11 cellular contexts compared by ENCODE assay signal in genomic region chr4:23368081-23368697, GRCh38.
DNase-seq lines count a peak whose midpoint lies in the region; ATAC-seq and TF ChIP-seq lines count a peak whose summit lies in the region.
"Had no signal": no experiment of that assay in that cellular context is flagged by ENCODE, and none has a peak within 500 bp of the region (broad histone marks: within the 10 kb centered on the region; RNA-seq: fewer than 3 reads in every experiment).

No MANE protein-coding gene starts in this region.

- H3K27me3 ChIP-seq in DND-41 (ENCODE audit: insufficient read depth, low read length, poor library complexity) = no peaks in the 10 kb centered on the region
- H3K27me3 ChIP-seq: vagina had no signal

- H3K4me3 ChIP-seq in DND-41 (ENCODE audit: low read depth in 1 of 2, low read length in 2 of 2) (no peak overlapping the region), LNCaP clone FGC (ENCODE audit: low read depth, low read length) (no peak overlapping the region), mucosa of descending colon (no peak overlapping the region)
- H3K4me3 ChIP-seq: vagina had no signal

- H3K27ac Mint-ChIP-seq in activated naive CD8-positive, alpha-beta T cell treated with anti-CD3 and anti-CD28 coated beads for 36 hours = no peak overlapping the region

- no peaks in the 10 kb centered on the region for H3K27me3 Mint-ChIP-seq in activated naive CD8-positive, alpha-beta T cell treated with anti-CD3 and anti-CD28 coated beads for 36 hours

- H3K36me3 ChIP-seq in DND-41 (ENCODE audit: insufficient read depth, low read length) = no peaks in the 10 kb centered on the region
- H3K36me3 ChIP-seq in mucosa of descending colon (ENCODE audit: low read depth) = no peaks in the 10 kb centered on the region
- H3K36me3 ChIP-seq: vagina had no signal

- no peaks in the 10 kb centered on the region for H4K20me1 ChIP-seq in DND-41 (ENCODE audit: insufficient read depth, low read length)

- H3K4me1 Mint-ChIP-seq in activated naive CD8-positive, alpha-beta T cell treated with anti-CD3 and anti-CD28 coated beads for 36 hours = no peaks in the 10 kb centered on the region

- no peak for ATAC-seq in DND-41 (ENCODE audit: insufficient read depth, low read depth)
- peak; percentile 89 for ATAC-seq in mucosa of descending colon

- no peaks in the 10 kb centered on the region for H3K9me3 ChIP-seq in DND-41 (ENCODE audit: insufficient read depth, low read length, severe bottlenecking)
- H3K9me3 ChIP-seq in mucosa of descending colon = no peaks in the 10 kb centered on the region
- H3K9me3 ChIP-seq: vagina had no signal

- H3K4me3 Mint-ChIP-seq in activated naive CD8-positive, alpha-beta T cell treated with anti-CD3 and anti-CD28 coated beads for 36 hours = no peak overlapping the region

- no peaks in the 10 kb centered on the region for H3K36me3 Mint-ChIP-seq in activated naive CD8-positive, alpha-beta T cell treated with anti-CD3 and anti-CD28 coated beads for 36 hours

- no peaks in the 10 kb centered on the region for H3K79me2 ChIP-seq in DND-41 (ENCODE audit: insufficient read depth, low read length)

- H3K4me1 ChIP-seq in DND-41 (ENCODE audit: insufficient read depth, low read length) (no peaks in the 10 kb centered on the region), mucosa of descending colon (ENCODE audit: low read depth) (no peaks in the 10 kb centered on the region)
- H3K4me1 ChIP-seq: vagina had no signal

- H3K27ac ChIP-seq in DND-41 (ENCODE audit: low read length) = no peak overlapping the region
- H3K27ac ChIP-seq: vagina had no signal

- no peak overlapping the region for H2AFZ ChIP-seq in DND-41 (ENCODE audit: low read depth, low read length)

- TF ChIP-seq CTCF in DND-41 (IDR thresholded peaks at IDR 0.05; ENCODE audit: borderline replicate concordance, extremely low read depth, low read length, poor library complexity, severe bottlenecking) = peak; percentile 24
- peak; percentile 41 for TF ChIP-seq CTCF in LNCaP clone FGC (IDR thresholded peaks at IDR 0.05; ENCODE audit: control insufficient read depth, extremely low read depth, insufficient read depth)
- no peak for TF ChIP-seq CTCF in mucosa of descending colon (IDR thresholded peaks at IDR 0.05)

- no peak overlapping the region for H3K9ac ChIP-seq in DND-41 (ENCODE audit: low read depth, low read length)

- no peak overlapping the region for H3K4me2 ChIP-seq in DND-41 (ENCODE audit: insufficient read depth, low read length)

- H3K9me3 Mint-ChIP-seq in activated naive CD8-positive, alpha-beta T cell treated with anti-CD3 and anti-CD28 coated beads for 36 hours = no peaks in the 10 kb centered on the region

- intact Hi-C loops in mucosa of descending colon (cut with DNase I, micrococcal nuclease) (no loop called here), posterior vena cava (cut with DNase I) (no loop called here)

- no peak for DNase-seq in DND-41
- DNase-seq in LNCaP clone FGC (ENCODE audit: low read depth) = peak; percentile 25
- DNase-seq in cerebellar cortex (ENCODE audit: low spot score) = peak; percentile 14
- DNase-seq in mucosa of descending colon = peak in 2 of 3 donors; percentile 27 to 67
- no peak for DNase-seq in posterior vena cava (ENCODE audit: low spot score)
- no peak for DNase-seq in anterior cingulate cortex (lab: John Stamatoyannopoulos, UW)
- no peak for DNase-seq in activated naive CD8-positive, alpha-beta T cell treated with anti-CD3 and anti-CD28 coated beads for 36 hours
- no peak for DNase-seq in activated CD4-positive, CD25-positive, alpha-beta regulatory T cell (lab: John Stamatoyannopoulos, UW)
- DNase-seq: activated CD4-positive, alpha-beta T cell treated with anti-CD3 and anti-CD28 coated beads for 48 hours; MV-4-11 had no signal

Comparison
In these comparisons a context has a peak if more than half of its experiments do, and no peak if none do; other contexts are left out.
1. DNase-seq: peak in LNCaP clone FGC (single experiment), cerebellar cortex (single experiment) and mucosa of descending colon (2 of 3); none in DND-41 (single experiment), posterior vena cava (single experiment), anterior cingulate cortex (0 of 58), activated naive CD8-positive, alpha-beta T cell treated with anti-CD3 and anti-CD28 coated beads for 36 hours (single experiment) and activated CD4-positive, CD25-positive, alpha-beta regulatory T cell (0 of 4).